18 cellular contexts compared by ENCODE assay signal in genomic region chr21:36776981-36777617, GRCh38.
A peak's percentile ranks its signal among the peaks of the same experiment; 100 is the strongest.
DNase-seq lines count a peak whose midpoint lies in the region; TF ChIP-seq lines count a peak whose summit lies in the region.
"Had no signal": no experiment of that assay in that cellular context is flagged by ENCODE, and none has a peak within 500 bp of the region (broad histone marks: within the 10 kb centered on the region; RNA-seq: fewer than 3 reads in every experiment).

No MANE protein-coding gene starts in this region.

- TF ChIP-seq CTCF in VCaP (conservative IDR thresholded peaks at IDR 0.05), result no peak
- no peak for TF ChIP-seq CTCF in dorsolateral prefrontal cortex (IDR thresholded peaks at IDR 0.05 in 54 of 56, conservative IDR thresholded peaks at IDR 0.05 in 2 of 56; ENCODE audit: low read depth in 1 of 56, partially characterized antibody in 56 of 56)
- TF ChIP-seq CTCF in thyroid gland (IDR thresholded peaks at IDR 0.05), result no peak
- no peak for TF ChIP-seq CTCF in colonic mucosa (IDR thresholded peaks at IDR 0.05)

- no peak for TF ChIP-seq EP300 in Ishikawa (IDR thresholded peaks at IDR 0.05; ENCODE audit: borderline replicate concordance)

- no peaks in the 10 kb centered on the region for H3K27me3 ChIP-seq in dorsolateral prefrontal cortex
- H3K27me3 ChIP-seq in thyroid gland, result no peaks in the 10 kb centered on the region
- no peaks in the 10 kb centered on the region for H3K27me3 ChIP-seq in colonic mucosa
- H3K27me3 ChIP-seq: SJSA1 had no signal

- no peak for TF ChIP-seq RAD21 in Ishikawa (IDR thresholded peaks at IDR 0.05; ENCODE audit: low read depth)

- no peak for TF ChIP-seq POLR2A in thyroid gland (IDR thresholded peaks at IDR 0.05)

- intact Hi-C loops in dorsolateral prefrontal cortex (cut with DNase I) (no loop called here), thyroid gland (cut with DNase I) (no loop called here), colonic mucosa (cut with DNase I) (no loop called here)

- no peak overlapping the region for H3K9ac ChIP-seq in colonic mucosa (ENCODE audit: low read depth in 2 of 2, low read length in 2 of 2)
- H3K9ac ChIP-seq: KMS-11 had no signal

- H3K4me3 ChIP-seq in dorsolateral prefrontal cortex, result peak overlapping the region in 4 of 59 donors; percentile 13 to 31 (median 14)
- H3K4me3 ChIP-seq in thyroid gland (replicated peaks in 1 of 3), result no peak overlapping the region
- H3K4me3 ChIP-seq in colonic mucosa, result no peak overlapping the region
- H3K4me3 ChIP-seq: SJSA1 had no signal

- H3K36me3 ChIP-seq in thyroid gland (no peaks in the 10 kb centered on the region), colonic mucosa (no peaks in the 10 kb centered on the region)
- H3K36me3 ChIP-seq: SJSA1 had no signal

- 51 to 54% methylated on average over 10 of the region's 10 CpGs for WGBS in thyroid gland, 2 donors

- H3K4me1 ChIP-seq in thyroid gland (peaks cover 4 to 5% of the 10 kb centered on the region in 2 donors), colonic mucosa (no peaks in the 10 kb centered on the region)

- DNase-seq in dorsolateral prefrontal cortex (peak in 2 of 10 donors; percentile 45 to 67), thyroid gland (peak; percentile 46 to 49), NCI-H446 (lab: John Stamatoyannopoulos, UW) (no peak), colonic mucosa (no peak), Ammon's horn (ENCODE audit: low spot score) (no peak)
- DNase-seq: ACHN, GDM1, H9, NCI-H1048, NCI-H1436, NCI-H1930, NCI-H226, NCI-H524 treated with DMSO at 0.1 percent for 48 hours had no signal

- H3K9me3 ChIP-seq in thyroid gland (no peaks in the 10 kb centered on the region), colonic mucosa (no peaks in the 10 kb centered on the region)
- H3K9me3 ChIP-seq: SJSA1 had no signal

- H3K27ac ChIP-seq in VCaP, result peak overlapping the region; percentile 0; the same call in 1 of the 2 replicates
- H3K27ac ChIP-seq in dorsolateral prefrontal cortex, result peak overlapping the region in 35 of 59 donors; percentile 2 to 77 (median 46)
- no peak overlapping the region for H3K27ac ChIP-seq in thyroid gland
- H3K27ac ChIP-seq in colonic mucosa, result no peak overlapping the region
- H3K27ac ChIP-seq: C4-2B, KMS-11, SJSA1 had no signal

TF ChIP-seq in Ishikawa, 13 proteins besides CTCF, POLR2A, EP300 and RAD21:
- TF ChIP-seq MAX (IDR thresholded peaks at IDR 0.05) (no peak), NFIC (IDR thresholded peaks at IDR 0.05) (peak; percentile 57)
TF ChIP-seq in Ishikawa: peak in this region for 1.

Comparison
In these comparisons a context has a peak if more than half of its experiments do, and no peak if none do; other contexts are left out.
1. H3K27ac ChIP-seq: peak in VCaP (single experiment) and dorsolateral prefrontal cortex (35 of 59); none in thyroid gland (0 of 3) and colonic mucosa (single experiment).
2. DNase-seq: peak in thyroid gland (2 of 2); none in NCI-H446 (0 of 2), colonic mucosa (single experiment) and Ammon's horn (single experiment).